1 cellular context compared by ENCODE assay signal in genomic region chr16:89201467-89202377, GRCh38.
TF ChIP-seq lines count a peak whose summit lies in the region.

No MANE protein-coding gene starts in this region.

TF ChIP-seq in A549, 52 proteins besides CTCF, POLR2A, EP300 and RAD21 (continued from another document):
- TF ChIP-seq BHLHE40 (IDR thresholded peaks at IDR 0.05; ENCODE audit: low read depth, low read length) (no peak), FOXS1 (CRISPR knock-in tag; IDR thresholded peaks at IDR 0.05) (no peak), KDM5A (IDR thresholded peaks at IDR 0.05) (no peak), PHF8 (IDR thresholded peaks at IDR 0.05; ENCODE audit: borderline replicate concordance, low read depth) (no peak), ZC3H11A (IDR thresholded peaks at IDR 0.05) (no peak), BCL3 (IDR thresholded peaks at IDR 0.05) (no peak)
